Comparison of ENCODE assay signal across 18 cellular contexts in genomic region chr3:41188291-41188690, GRCh38. TPM values are rescaled to one million over a fixed set of nuclear protein-coding genes. Genes with fewer than 3 reads are reported as not detected.
A peak's percentile ranks its signal among the peaks of the same experiment; 100 is the strongest.
DNase-seq lines count a peak whose midpoint lies in the region; ATAC-seq and TF ChIP-seq lines count a peak whose summit lies in the region.
"Had no signal": no experiment of that assay in that cellular context is flagged by ENCODE, and none has a peak within 500 bp of the region (broad histone marks: within the 10 kb centered on the region; RNA-seq: fewer than 3 reads in every experiment).

No MANE protein-coding gene starts in this region.

- H3K36me3 Mint-ChIP-seq in activated CD4-positive, alpha-beta T cell treated with anti-CD3 and anti-CD28 coated beads, Interleukin-2, amount 10 ng/mL, durations not matched to agents 7 days and 5 days (ENCODE audit: low read depth), result no peaks in the 10 kb centered on the region
- H3K36me3 Mint-ChIP-seq in activated CD4-positive, alpha-beta memory T cell treated with anti-CD3 and anti-CD28 coated beads, Interleukin-2, amount 10 ng/mL, durations not matched to agents 7 days and 5 days (ENCODE audit: low read depth), result no peaks in the 10 kb centered on the region

- POLR2A ChIA-PET in activated CD4-positive, alpha-beta T cell treated with anti-CD3 and anti-CD28 coated beads, Interleukin-2, amount 10 ng/mL, durations not matched to agents 7 days and 5 days (lab: Charles Lee), result no interaction called here
- POLR2A ChIA-PET in activated CD4-positive, alpha-beta memory T cell treated with anti-CD3 and anti-CD28 coated beads, Interleukin-2, amount 10 ng/mL, durations not matched to agents 7 days and 5 days (lab: Charles Lee), result interaction anchor here (1.5 to 2.2 kb wide), 2 partner anchors 11 to 13 kb away, joined by 3 to 21 read pairs; partner anchors contain the start of gene CTNNB1

- H3K9me3 Mint-ChIP-seq in activated CD4-positive, alpha-beta T cell treated with anti-CD3 and anti-CD28 coated beads, Interleukin-2, amount 10 ng/mL, durations not matched to agents 7 days and 5 days, result peaks cover 5% of the 10 kb centered on the region
- H3K9me3 Mint-ChIP-seq in activated CD4-positive, alpha-beta memory T cell treated with anti-CD3 and anti-CD28 coated beads, Interleukin-2, amount 10 ng/mL, durations not matched to agents 7 days and 5 days, result no peaks in the 10 kb centered on the region

- peaks cover 18% of the 10 kb centered on the region for H3K4me1 Mint-ChIP-seq in activated CD4-positive, alpha-beta T cell treated with anti-CD3 and anti-CD28 coated beads, Interleukin-2, amount 10 ng/mL, durations not matched to agents 7 days and 5 days
- H3K4me1 Mint-ChIP-seq in activated CD4-positive, alpha-beta memory T cell treated with anti-CD3 and anti-CD28 coated beads, Interleukin-2, amount 10 ng/mL, durations not matched to agents 7 days and 5 days, result peaks cover 23% of the 10 kb centered on the region

- H3K27ac Mint-ChIP-seq in activated CD4-positive, alpha-beta T cell treated with anti-CD3 and anti-CD28 coated beads, Interleukin-2, amount 10 ng/mL, durations not matched to agents 7 days and 5 days, result no peak overlapping the region
- peak overlapping the region; percentile 20 for H3K27ac Mint-ChIP-seq in activated CD4-positive, alpha-beta memory T cell treated with anti-CD3 and anti-CD28 coated beads, Interleukin-2, amount 10 ng/mL, durations not matched to agents 7 days and 5 days

- DNase-seq in activated CD4-positive, alpha-beta T cell treated with anti-CD3 and anti-CD28 coated beads for 24 hours (ENCODE audit: low read depth in 2 of 2), result peak; percentile 16 to 29
- DNase-seq in activated CD4-positive, alpha-beta T cell treated with anti-CD3 and anti-CD28 coated beads, Interleukin-2, amount 10 ng/mL, durations not matched to agents 7 days and 5 days, result no peak
- DNase-seq in activated CD4-positive, alpha-beta memory T cell treated with anti-CD3 and anti-CD28 coated beads, Interleukin-2, amount 10 ng/mL, durations not matched to agents 7 days and 5 days, result peak; percentile 26
- DNase-seq in epithelial cell of esophagus (ENCODE audit: low read depth) (peak; percentile 15), germinal center (ENCODE audit: low spot score) (no peak), prostate gland (ENCODE audit: low spot score) (no peak)
- DNase-seq: 8988T, aorta, BE2C, esophagus squamous epithelium, left lung, NCI-H1105 treated with DMSO at 0.1 percent for 48 hours, NCI-H526 treated with DMSO at 0.1 percent for 48 hours, SJCRH30 had no signal

- 86% methylated on average over 3 of the region's 3 CpGs for WGBS in prostate gland

- CTCF ChIA-PET in activated CD4-positive, alpha-beta T cell treated with anti-CD3 and anti-CD28 coated beads, Interleukin-2, amount 10 ng/mL, durations not matched to agents 7 days and 5 days (lab: Charles Lee), result no interaction called here
- CTCF ChIA-PET in activated CD4-positive, alpha-beta memory T cell treated with anti-CD3 and anti-CD28 coated beads, Interleukin-2, amount 10 ng/mL, durations not matched to agents 7 days and 5 days (lab: Charles Lee), result no interaction called here

- H3K4me3 ChIP-seq in epithelial cell of esophagus (ENCODE audit: low read length) (no peak overlapping the region), prostate gland (no peak overlapping the region)
- H3K4me3 ChIP-seq: esophagus squamous epithelium, left lung, right atrium auricular region, SJCRH30, thoracic aorta had no signal

- no peak overlapping the region for H3K27ac ChIP-seq in prostate gland
- H3K27ac ChIP-seq: esophagus squamous epithelium, left lung, right atrium auricular region, SJCRH30, thoracic aorta had no signal

- H3K27me3 ChIP-seq in prostate gland (replicated peaks; ENCODE audit: insufficient read depth), result no peaks in the 10 kb centered on the region
- H3K27me3 ChIP-seq: BE2C, esophagus squamous epithelium, left lung, right atrium auricular region, SJCRH30 had no signal

- no peaks in the 10 kb centered on the region for H3K9me3 ChIP-seq in prostate gland
- H3K9me3 ChIP-seq: BE2C, esophagus squamous epithelium, left lung, right atrium auricular region, SJCRH30, thoracic aorta had no signal

- H3K4me3 Mint-ChIP-seq in activated CD4-positive, alpha-beta T cell treated with anti-CD3 and anti-CD28 coated beads, Interleukin-2, amount 10 ng/mL, durations not matched to agents 7 days and 5 days, result no peak overlapping the region
- no peak overlapping the region for H3K4me3 Mint-ChIP-seq in activated CD4-positive, alpha-beta memory T cell treated with anti-CD3 and anti-CD28 coated beads, Interleukin-2, amount 10 ng/mL, durations not matched to agents 7 days and 5 days

- ATAC-seq in GM21529 (IDR thresholded peaks at IDR 0.05; ENCODE audit: unreplicated experiment) (peak; percentile 67), GM18909 (IDR thresholded peaks at IDR 0.05; ENCODE audit: poor library complexity, unreplicated experiment) (no peak)
- ATAC-seq: left lung had no signal

- intact Hi-C loops in prostate gland (cut with DNase I), result no loop called here

- no peaks in the 10 kb centered on the region for H3K4me1 ChIP-seq in prostate gland (replicated peaks)
- H3K4me1 ChIP-seq: BE2C, esophagus squamous epithelium, left lung, right atrium auricular region, SJCRH30 had no signal

- no peaks in the 10 kb centered on the region for H3K36me3 ChIP-seq in prostate gland
- H3K36me3 ChIP-seq: BE2C, esophagus squamous epithelium, left lung, right atrium auricular region, SJCRH30, thoracic aorta had no signal

- no peak for TF ChIP-seq POLR2A in prostate gland (IDR thresholded peaks at IDR 0.05)

- TF ChIP-seq CTCF in epithelial cell of esophagus (IDR thresholded peaks at IDR 0.05; ENCODE audit: insufficient read depth, low read depth, low read length, missing control alignments) (no peak), prostate gland (IDR thresholded peaks at IDR 0.05) (no peak)

- peaks cover 25% of the 10 kb centered on the region for H3K27me3 Mint-ChIP-seq in activated CD4-positive, alpha-beta T cell treated with anti-CD3 and anti-CD28 coated beads, Interleukin-2, amount 10 ng/mL, durations not matched to agents 7 days and 5 days
- peaks cover 8% of the 10 kb centered on the region for H3K27me3 Mint-ChIP-seq in activated CD4-positive, alpha-beta memory T cell treated with anti-CD3 and anti-CD28 coated beads, Interleukin-2, amount 10 ng/mL, durations not matched to agents 7 days and 5 days

RNA-seq across cellular contexts. Expression of gene CTNNB1, which starts 11.0 kb away (rescaled TPM):
- 100 to 1,000 TPM; 118 to 129 TPM for total RNA-seq in activated CD4-positive, alpha-beta T cell treated with anti-CD3 and anti-CD28 coated beads, Interleukin-2, amount 10 ng/mL, durations not matched to agents 7 days and 5 days
- total RNA-seq in activated CD4-positive, alpha-beta memory T cell treated with anti-CD3 and anti-CD28 coated beads, Interleukin-2, amount 10 ng/mL, durations not matched to agents 7 days and 5 days, result 100 to 1,000 TPM; 134 to 151 TPM
- total RNA-seq in prostate gland, result 100 to 1,000 TPM; 405 to 467 TPM

Comparison
In these comparisons a context has a peak if more than half of its experiments do, and no peak if none do; other contexts are left out.
1. DNase-seq: peak in activated CD4-positive, alpha-beta T cell treated with anti-CD3 and anti-CD28 coated beads for 24 hours (2 of 2), activated CD4-positive, alpha-beta memory T cell treated with anti-CD3 and anti-CD28 coated beads, Interleukin-2, amount 10 ng/mL, durations not matched to agents 7 days and 5 days (single experiment) and epithelial cell of esophagus (single experiment); none in activated CD4-positive, alpha-beta T cell treated with anti-CD3 and anti-CD28 coated beads, Interleukin-2, amount 10 ng/mL, durations not matched to agents 7 days and 5 days (single experiment), germinal center (single experiment) and prostate gland (single experiment).